ENCODE assay signal across 1 cellular context in the genomic region with DNA sequence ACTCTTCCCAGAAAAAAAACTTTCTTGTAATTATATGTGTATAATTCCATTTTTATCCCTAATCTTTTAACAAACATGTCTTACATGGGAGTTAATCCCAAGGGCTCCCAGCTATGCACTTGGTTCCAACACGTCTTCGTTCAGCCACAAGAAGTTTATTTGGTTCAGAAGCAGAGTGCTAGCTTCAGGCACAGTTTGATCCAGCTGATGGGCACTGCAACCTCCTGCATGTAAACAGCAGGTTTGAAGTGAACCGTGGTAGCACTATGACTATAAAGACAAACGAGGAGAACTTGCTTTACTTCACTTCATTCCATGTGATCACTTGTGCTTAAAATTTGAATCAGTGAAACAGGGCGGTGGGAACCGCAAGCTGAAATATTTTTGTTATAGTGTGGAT.
TF ChIP-seq lines count a peak whose summit lies in the region.

No MANE protein-coding gene starts in this region.

TF ChIP-seq in GM12878, 131 proteins besides CTCF, POLR2A, EP300 and RAD21:
- TF ChIP-seq ETV6 (conservative IDR thresholded peaks at IDR 0.05 in 1 of 2, IDR thresholded peaks at IDR 0.05 in 1 of 2; ENCODE audit: borderline replicate concordance in 1 of 2, low read depth in 1 of 2) (no peak), BACH1 (IDR thresholded peaks at IDR 0.05; ENCODE audit: borderline replicate concordance) (no peak), EZH2 (IDR thresholded peaks at IDR 0.05; ENCODE audit: borderline replicate concordance, control insufficient read depth, low read depth, low read length) (no peak), MTA3 (IDR thresholded peaks at IDR 0.05; ENCODE audit: borderline replicate concordance, low read length) (no peak), ZBED1 (IDR thresholded peaks at IDR 0.05; ENCODE audit: borderline replicate concordance) (no peak), FOS (IDR thresholded peaks at IDR 0.05; ENCODE audit: borderline replicate concordance, extremely low read depth, insufficient read length) (no peak), ESRRA (IDR thresholded peaks at IDR 0.05; ENCODE audit: low read length) (no peak), HDAC2 (IDR thresholded peaks at IDR 0.05) (no peak), RCOR1 (conservative IDR thresholded peaks at IDR 0.05; ENCODE audit: low read depth, low read length) (no peak), RFX5 (IDR thresholded peaks at IDR 0.05; ENCODE audit: low read depth, low read length) (no peak)
